25 cellular contexts compared by ENCODE assay signal in the genomic region with DNA sequence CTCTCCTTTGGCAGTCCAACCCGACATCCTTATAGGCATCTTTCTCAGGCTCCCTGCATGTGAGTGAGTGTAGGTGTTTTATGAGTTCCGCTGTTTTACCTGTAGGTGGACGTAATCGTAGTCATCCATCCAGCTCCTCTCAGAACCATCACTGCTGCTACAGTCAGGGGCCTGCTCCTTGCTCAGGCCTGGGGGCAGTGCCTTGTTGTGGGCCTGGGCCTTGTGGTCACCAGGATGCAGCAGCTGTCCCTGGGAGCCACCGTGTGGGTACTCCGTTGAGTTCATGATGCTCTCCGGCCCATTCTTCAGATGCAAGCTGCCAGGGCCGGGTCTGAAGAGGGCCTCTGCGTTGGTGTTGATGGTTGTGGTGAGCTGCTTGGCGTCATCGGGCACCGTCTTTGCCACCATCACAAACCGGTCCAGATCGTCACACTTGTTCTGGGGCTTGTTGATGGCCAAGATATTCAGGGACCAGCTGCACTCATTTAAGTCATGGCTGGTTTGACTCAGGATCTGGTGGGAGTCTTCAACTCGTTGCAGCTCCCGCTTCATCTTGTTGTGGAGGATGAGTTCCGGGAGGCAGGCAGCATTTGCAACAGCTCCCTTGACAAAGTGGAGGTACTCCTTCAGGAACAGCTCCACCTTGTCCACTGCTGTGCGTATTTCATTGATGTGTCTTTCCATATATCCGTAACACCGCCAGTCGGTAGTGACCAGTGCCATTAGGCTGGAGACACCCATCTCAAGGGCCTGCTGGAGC.
"Had no signal": no experiment of that assay in that cellular context is flagged by ENCODE, and none has a peak within 500 bp of the region (broad histone marks: within the 10 kb centered on the region; RNA-seq: fewer than 3 reads in every experiment).

No MANE protein-coding gene starts in this region.

- H3K27me3 Mint-ChIP-seq: activated CD4-positive, alpha-beta memory T cell treated with anti-CD3 and anti-CD28 coated beads for 36 hours; activated CD4-positive, alpha-beta T cell treated with anti-CD3 and anti-CD28 coated beads, Interleukin-2, amount 10 ng/mL, durations not matched to agents 7 days and 5 days; activated naive CD8-positive, alpha-beta T cell treated with anti-CD3 and anti-CD28 coated beads, Interleukin-2, amount 10 ng/mL, durations not matched to agents 7 days and 5 days; activated T-helper 17 cell treated with anti-CD3 and anti-CD28 coated beads, Interleukin-2, amount 50 U/mL, for 72 hours; T-cell had no signal

- H3K27ac ChIP-seq: adrenal gland had no signal

- H3K9me3 Mint-ChIP-seq: activated CD4-positive, alpha-beta memory T cell treated with anti-CD3 and anti-CD28 coated beads for 36 hours; activated naive CD4-positive, alpha-beta T cell treated with anti-CD3 and anti-CD28 coated beads for 36 hours; activated T-helper 17 cell treated with anti-CD3 and anti-CD28 coated beads, Interleukin-2, amount 50 U/mL, for 72 hours; T-cell had no signal

- ATAC-seq: activated T-helper 17 cell treated with anti-CD3 and anti-CD28 coated beads, Interleukin-2, amount 50 U/mL, for 72 hours; K562; T-cell had no signal

- H3K4me3 ChIP-seq: adrenal gland, K562 had no signal

- DNase-seq: activated CD4-positive, alpha-beta memory T cell treated with anti-CD3 and anti-CD28 coated beads for 36 hours; activated CD4-positive, alpha-beta T cell treated with anti-CD3 and anti-CD28 coated beads, Interleukin-2, amount 10 ng/mL, durations not matched to agents 7 days and 5 days; activated CD4-positive, CD25-positive, alpha-beta regulatory T cell; activated gamma-delta T cell; activated naive CD4-positive, alpha-beta T cell treated with anti-CD3 and anti-CD28 coated beads for 36 hours; activated naive CD8-positive, alpha-beta T cell treated with anti-CD3 and anti-CD28 coated beads, Interleukin-2, amount 10 ng/mL, durations not matched to agents 7 days and 5 days; activated T-cell treated with anti-CD3 and anti-CD28 coated beads for 4 hours; activated T-cell treated with anti-CD3 and anti-CD28 coated beads, Interleukin-2, amount 50 U/mL, for 48 hours; adrenal gland; anterior cingulate cortex; Karpas-422; NCI-H1048; NCI-H146; NCI-H1930; NCI-H2171; NCI-H2227 treated with DMSO at 0.1 percent for 48 hours; NCI-H526; NCI-H774; SIG-M5; T-cell; T-helper 2 cell; T1000 had no signal

- H3K9me3 ChIP-seq: adrenal gland had no signal

- FAIRE-seq: K562, TTC549 had no signal

- H3K27me3 ChIP-seq: adrenal gland had no signal

- H3K27ac Mint-ChIP-seq: activated CD4-positive, alpha-beta memory T cell treated with anti-CD3 and anti-CD28 coated beads for 36 hours; activated CD4-positive, alpha-beta T cell treated with anti-CD3 and anti-CD28 coated beads, Interleukin-2, amount 10 ng/mL, durations not matched to agents 7 days and 5 days; activated naive CD4-positive, alpha-beta T cell treated with anti-CD3 and anti-CD28 coated beads for 36 hours; activated naive CD8-positive, alpha-beta T cell treated with anti-CD3 and anti-CD28 coated beads, Interleukin-2, amount 10 ng/mL, durations not matched to agents 7 days and 5 days; activated T-helper 17 cell treated with anti-CD3 and anti-CD28 coated beads, Interleukin-2, amount 50 U/mL, for 72 hours; T-cell had no signal

- H3K4me1 Mint-ChIP-seq: activated T-helper 17 cell treated with anti-CD3 and anti-CD28 coated beads, Interleukin-2, amount 50 U/mL, for 72 hours; T-cell had no signal

- H3K4me3 Mint-ChIP-seq: activated CD4-positive, alpha-beta memory T cell treated with anti-CD3 and anti-CD28 coated beads for 36 hours; activated CD4-positive, alpha-beta T cell treated with anti-CD3 and anti-CD28 coated beads, Interleukin-2, amount 10 ng/mL, durations not matched to agents 7 days and 5 days; activated naive CD4-positive, alpha-beta T cell treated with anti-CD3 and anti-CD28 coated beads for 36 hours; activated naive CD8-positive, alpha-beta T cell treated with anti-CD3 and anti-CD28 coated beads, Interleukin-2, amount 10 ng/mL, durations not matched to agents 7 days and 5 days; activated T-helper 17 cell treated with anti-CD3 and anti-CD28 coated beads, Interleukin-2, amount 50 U/mL, for 72 hours; T-cell had no signal

- H3K4me1 ChIP-seq: adrenal gland had no signal
